1 cellular context compared by ENCODE assay signal in genomic region chr1:61075833-61076232, GRCh38.
TF ChIP-seq lines count a peak whose summit lies in the region.

No MANE protein-coding gene starts in this region.

TF ChIP-seq in HEK293T, 16 proteins besides CTCF, POLR2A, EP300 and RAD21:
- TF ChIP-seq ZNF384 (IDR thresholded peaks at IDR 0.05): 0 out of 2 replicates have a peak, but pooled peaks have one; percentile 4
